7 cellular contexts compared by ENCODE assay signal in genomic region chr1:231338270-231339128, GRCh38. TPM values are rescaled to one million over a fixed set of nuclear protein-coding genes. Genes with fewer than 3 reads are reported as not detected.
DNase-seq lines count a peak whose midpoint lies in the region; FAIRE-seq and TF ChIP-seq lines count a peak whose summit lies in the region.

Gene SPRTN (plus strand): TSS chr1:231338293. CDS start chr1:231338384, 91 bp downstream.

- H3K27ac ChIP-seq in layer of hippocampus (ENCODE audit: low read depth, low read length) (peak within 1 kb of the TSS; percentile 84), subcutaneous abdominal adipose tissue (ENCODE audit: low read depth, low read length) (peak within 1 kb of the TSS; percentile 81)

- POLR2A ChIA-PET in MCF 10A (lab: Yijun Ruan, JAX), result interaction anchor here (0.5 to 11.1 kb wide), 73 partner anchors 8 to 1720 kb away, joined by 3 to 343 read pairs (median 4); partner anchors contain the start of genes ARV1, COG2, EGLN1 and FAM89A

- H3K27me3 ChIP-seq in H7 (ENCODE audit: control insufficient read depth, insufficient read depth, low read length) (no peaks in the 10 kb centered on the region), layer of hippocampus (ENCODE audit: control insufficient read depth, insufficient read depth, low read length) (no peaks in the 10 kb centered on the region), subcutaneous abdominal adipose tissue (ENCODE audit: control insufficient read depth in 5 of 5, insufficient read depth in 4 of 5, low read length in 5 of 5) (no peaks in the 10 kb centered on the region)

- TF ChIP-seq POLR2A in GM12892 (IDR thresholded peaks at IDR 0.05; ENCODE audit: low read depth, low read length), result no peak

- H3K27ac Mint-ChIP-seq in MCF 10A (ENCODE audit: low read depth, unreplicated experiment), result peak within 1 kb of the TSS; percentile 97

- no peaks in the 10 kb centered on the region for H3K9me3 Mint-ChIP-seq in MCF 10A (ENCODE audit: unreplicated experiment)

- intact Hi-C loops in MCF 10A (cut with micrococcal nuclease), result loop anchor here (1.0 kb wide), 1 partner anchor 190 kb away; the partner anchor contains the start of gene TSNAX

- TSS peak; percentile 76 for BruUV-seq in MCF 10A (replicated peaks; lab: Mats Ljungman, UMichigan)

- H3K4me3 Mint-ChIP-seq in MCF 10A (ENCODE audit: unreplicated experiment), result peak within 1 kb of the TSS; percentile 98

- CTCF ChIA-PET in MCF 10A (lab: Yijun Ruan, JAX), result interaction anchor here (0.6 to 2.9 kb wide), 21 partner anchors 11 to 1671 kb away, joined by 3 to 14 read pairs (median 3); no protein-coding TSS in a partner anchor

- no peak for FAIRE-seq in GM12892 (lab: Jason Lieb, UNC)

- H3K4me1 Mint-ChIP-seq in MCF 10A (ENCODE audit: insufficient read depth, unreplicated experiment), result peaks cover 51% of the 10 kb centered on the region

- DNase-seq in GM12892 (ENCODE audit: insufficient read length) (peak; percentile 34), H7 (peak; percentile 93), NCI-H1092 (lab: John Stamatoyannopoulos, UW) (peak; percentile 69), MCF 10A (ENCODE audit: unreplicated experiment) (peak; percentile 44)
- no peak for DNase-seq in stimulated activated CD4-positive, alpha-beta T cell treated with anti-CD3 and anti-CD28 coated beads, Interleukin-12 subunit alpha, Interleukin-12 subunit beta, amount 100 ng/mL, for 4 hours

- H3K27me3 Mint-ChIP-seq in MCF 10A (ENCODE audit: insufficient read depth, unreplicated experiment), result no peaks in the 10 kb centered on the region

- H3K9me3 ChIP-seq in subcutaneous abdominal adipose tissue (ENCODE audit: control insufficient read depth in 5 of 5, low read length in 5 of 5), result no peaks in the 10 kb centered on the region

- H3K36me3 ChIP-seq in H7 (replicated peaks; ENCODE audit: control insufficient read depth, insufficient read depth, low read length) (peaks cover 1% of the 10 kb centered on the region), subcutaneous abdominal adipose tissue (ENCODE audit: control insufficient read depth in 5 of 5, insufficient read depth in 5 of 5, low read length in 5 of 5) (peaks cover 0 to 10% (median 3%) of the 10 kb centered on the region in 5 donors)

- H3K4me1 ChIP-seq in subcutaneous abdominal adipose tissue (ENCODE audit: control insufficient read depth in 5 of 5, insufficient read depth in 5 of 5, low read length in 5 of 5), result peaks cover 12 to 56% (median 53%) of the 10 kb centered on the region in 5 donors

- H3K4me3 ChIP-seq in H7 (ENCODE audit: insufficient read depth, low read depth, low read length), result peak within 1 kb of the TSS; percentile 98
- peak within 1 kb of the TSS; percentile 91 to 99 (median 97) for H3K4me3 ChIP-seq in subcutaneous abdominal adipose tissue (ENCODE audit: low read depth in 1 of 5, low read length in 5 of 5)

- H3K36me3 Mint-ChIP-seq in MCF 10A (ENCODE audit: insufficient read depth, unreplicated experiment), result peaks cover 61% of the 10 kb centered on the region

- peak within 1 kb of the TSS; percentile 40 to 99 (median 98) for H3K9ac ChIP-seq in subcutaneous abdominal adipose tissue (ENCODE audit: low read length in 5 of 5)

- no peak for TF ChIP-seq CTCF in MCF 10A (IDR thresholded peaks at IDR 0.05; ENCODE audit: unreplicated experiment)

RNA-seq across cellular contexts. Expression of gene SPRTN, which starts in this region (rescaled TPM):
- 4.4 TPM for polyA plus RNA-seq in GM12892 (2012; ENCODE audit: missing spikeins)
- 12.2 and 14.9 TPM in 2 replicates for total RNA-seq in H7 (2014; rRNA removed; shearing (Covaris generic))
- total RNA-seq in MCF 10A (2022), result 30.4 and 36.9 TPM in 2 replicates
